15 cellular contexts compared by ENCODE assay signal in genomic region chr5:169071-169727, GRCh38. TPM values are rescaled to one million over a fixed set of nuclear protein-coding genes. Genes with fewer than 3 reads are reported as not detected.
A peak's percentile ranks its signal among the peaks of the same experiment; 100 is the strongest.
DNase-seq lines count a peak whose midpoint lies in the region; ATAC-seq and TF ChIP-seq lines count a peak whose summit lies in the region.
"Had no signal": no experiment of that assay in that cellular context is flagged by ENCODE, and none has a peak within 500 bp of the region (broad histone marks: within the 10 kb centered on the region; RNA-seq: fewer than 3 reads in every experiment).

No MANE protein-coding gene starts in this region.

- no peak overlapping the region for H3K27ac Mint-ChIP-seq in activated CD4-positive, alpha-beta memory T cell treated with anti-CD3 and anti-CD28 coated beads for 36 hours
- H3K27ac Mint-ChIP-seq in activated CD4-positive, alpha-beta memory T cell treated with anti-CD3 and anti-CD28 coated beads, Interleukin-2, amount 10 ng/mL, durations not matched to agents 7 days and 5 days: no peak overlapping the region
- no peak overlapping the region for H3K27ac Mint-ChIP-seq in naive thymus-derived CD8-positive, alpha-beta T cell

- H3K9me3 Mint-ChIP-seq in activated CD4-positive, alpha-beta memory T cell treated with anti-CD3 and anti-CD28 coated beads for 36 hours: no peaks in the 10 kb centered on the region
- H3K9me3 Mint-ChIP-seq in activated CD4-positive, alpha-beta memory T cell treated with anti-CD3 and anti-CD28 coated beads, Interleukin-2, amount 10 ng/mL, durations not matched to agents 7 days and 5 days: no peaks in the 10 kb centered on the region
- H3K9me3 Mint-ChIP-seq in naive thymus-derived CD8-positive, alpha-beta T cell: no peaks in the 10 kb centered on the region

- no peaks in the 10 kb centered on the region for H3K4me1 ChIP-seq in uterus
- H3K4me1 ChIP-seq: A549 had no signal

- no peak overlapping the region for H3K4me3 Mint-ChIP-seq in activated CD4-positive, alpha-beta memory T cell treated with anti-CD3 and anti-CD28 coated beads for 36 hours
- H3K4me3 Mint-ChIP-seq in activated CD4-positive, alpha-beta memory T cell treated with anti-CD3 and anti-CD28 coated beads, Interleukin-2, amount 10 ng/mL, durations not matched to agents 7 days and 5 days: no peak overlapping the region
- no peak overlapping the region for H3K4me3 Mint-ChIP-seq in naive thymus-derived CD8-positive, alpha-beta T cell
- H3K4me3 Mint-ChIP-seq: nephron progenitor cell had no signal

- H3K4me3 ChIP-seq in lower leg skin (ENCODE audit: low read depth, poor library complexity, severe bottlenecking) (no peak overlapping the region), uterus (no peak overlapping the region)
- H3K4me3 ChIP-seq: A549 had no signal

- no peak for ATAC-seq in naive thymus-derived CD8-positive, alpha-beta T cell
- ATAC-seq: A549 had no signal

- POLR2A ChIA-PET in activated CD4-positive, alpha-beta memory T cell treated with anti-CD3 and anti-CD28 coated beads for 36 hours (lab: Charles Lee): no interaction called here
- POLR2A ChIA-PET in activated CD4-positive, alpha-beta memory T cell treated with anti-CD3 and anti-CD28 coated beads, Interleukin-2, amount 10 ng/mL, durations not matched to agents 7 days and 5 days (lab: Charles Lee): no interaction called here
- POLR2A ChIA-PET in naive thymus-derived CD8-positive, alpha-beta T cell (lab: Charles Lee): no interaction called here

- TF ChIP-seq POLR2A in lower leg skin (IDR thresholded peaks at IDR 0.05) (no peak), uterus (IDR thresholded peaks at IDR 0.05) (no peak)

- peak; percentile 3 for DNase-seq in activated CD4-positive, alpha-beta memory T cell treated with anti-CD3 and anti-CD28 coated beads for 36 hours
- DNase-seq in activated CD4-positive, alpha-beta memory T cell treated with anti-CD3 and anti-CD28 coated beads, Interleukin-2, amount 10 ng/mL, durations not matched to agents 7 days and 5 days: no peak
- DNase-seq in dermis blood vessel endothelial cell (peak; percentile 97), lower leg skin (ENCODE audit: low spot score in 2 of 2) (peak; percentile 39 to 91), uterus (peak; percentile 59 to 60), GM03348 (ENCODE audit: low spot score) (no peak)
- no peak for DNase-seq in naive thymus-derived CD8-positive, alpha-beta T cell
- DNase-seq in stimulated activated CD8-positive, alpha-beta memory T cell treated with anti-CD3 and anti-CD28 coated beads, Interleukin-4, amount 100 ng/mL, for 48 hours: no peak
- DNase-seq: activated CD4-positive, alpha-beta T cell treated with anti-CD3 and anti-CD28 coated beads for 48 hours; activated naive CD4-positive, alpha-beta T cell; NCI-H2081 treated with DMSO at 0.1 percent for 48 hours; nephron progenitor cell; stimulated activated CD4-positive, alpha-beta T cell treated with anti-CD3 and anti-CD28 coated beads, Interleukin-4, amount 100 ng/mL, for 24 hours had no signal

- H3K9me3 ChIP-seq in uterus: no peaks in the 10 kb centered on the region
- H3K9me3 ChIP-seq: A549 had no signal

- WGBS in lower leg skin, 2 donors: 65 to 73% methylated on average over 32 of the region's 32 CpGs

- no peaks in the 10 kb centered on the region for H3K36me3 Mint-ChIP-seq in activated CD4-positive, alpha-beta memory T cell treated with anti-CD3 and anti-CD28 coated beads for 36 hours
- no peaks in the 10 kb centered on the region for H3K36me3 Mint-ChIP-seq in activated CD4-positive, alpha-beta memory T cell treated with anti-CD3 and anti-CD28 coated beads, Interleukin-2, amount 10 ng/mL, durations not matched to agents 7 days and 5 days (ENCODE audit: low read depth)
- H3K36me3 Mint-ChIP-seq in naive thymus-derived CD8-positive, alpha-beta T cell: no peaks in the 10 kb centered on the region

- H3K36me3 ChIP-seq in uterus: no peaks in the 10 kb centered on the region

- H3K27me3 Mint-ChIP-seq in activated CD4-positive, alpha-beta memory T cell treated with anti-CD3 and anti-CD28 coated beads for 36 hours: peaks cover 4% of the 10 kb centered on the region
- H3K27me3 Mint-ChIP-seq in activated CD4-positive, alpha-beta memory T cell treated with anti-CD3 and anti-CD28 coated beads, Interleukin-2, amount 10 ng/mL, durations not matched to agents 7 days and 5 days: no peaks in the 10 kb centered on the region
- peaks cover 0 to 2% (median 0%) of the 10 kb centered on the region in 5 donors for H3K27me3 Mint-ChIP-seq in naive thymus-derived CD8-positive, alpha-beta T cell

- CTCF ChIA-PET in activated CD4-positive, alpha-beta memory T cell treated with anti-CD3 and anti-CD28 coated beads for 36 hours (lab: Charles Lee): no interaction called here
- CTCF ChIA-PET in activated CD4-positive, alpha-beta memory T cell treated with anti-CD3 and anti-CD28 coated beads, Interleukin-2, amount 10 ng/mL, durations not matched to agents 7 days and 5 days (lab: Charles Lee): no interaction called here

- intact Hi-C loops in activated CD4-positive, alpha-beta memory T cell treated with anti-CD3 and anti-CD28 coated beads for 36 hours (cut with micrococcal nuclease): no loop called here
- intact Hi-C loops in lower leg skin (cut with DNase I; ENCODE audit: low total_unique reads): no loop called here
- intact Hi-C loops in uterus (cut with DNase I; ENCODE audit: low total_unique reads): no loop called here

- no peaks in the 10 kb centered on the region for H3K27me3 ChIP-seq in uterus

- TF ChIP-seq CTCF in lower leg skin (IDR thresholded peaks at IDR 0.05) (no peak), uterus (IDR thresholded peaks at IDR 0.05) (no peak)

- no peak overlapping the region for H3K27ac ChIP-seq in uterus
- H3K27ac ChIP-seq: A549 had no signal

- H3K4me1 Mint-ChIP-seq in activated CD4-positive, alpha-beta memory T cell treated with anti-CD3 and anti-CD28 coated beads for 36 hours (ENCODE audit: low read depth): no peaks in the 10 kb centered on the region
- no peaks in the 10 kb centered on the region for H3K4me1 Mint-ChIP-seq in activated CD4-positive, alpha-beta memory T cell treated with anti-CD3 and anti-CD28 coated beads, Interleukin-2, amount 10 ng/mL, durations not matched to agents 7 days and 5 days
- H3K4me1 Mint-ChIP-seq in naive thymus-derived CD8-positive, alpha-beta T cell: no peaks in the 10 kb centered on the region

RNA-seq across cellular contexts. Expression of gene LRRC14B, which starts 22.1 kb away (rescaled TPM):
- total RNA-seq in activated CD4-positive, alpha-beta memory T cell treated with anti-CD3 and anti-CD28 coated beads for 36 hours: not detected
- not detected for total RNA-seq in activated CD4-positive, alpha-beta memory T cell treated with anti-CD3 and anti-CD28 coated beads, Interleukin-2, amount 10 ng/mL, durations not matched to agents 7 days and 5 days
- not detected in 2 replicates for total RNA-seq in dermis blood vessel endothelial cell
- not detected for total RNA-seq in lower leg skin
- total RNA-seq in uterus: not detected
- total RNA-seq in naive thymus-derived CD8-positive, alpha-beta T cell: not detected
- under 1 TPM in 2 of 3 donors, not detected in 1; 0.13 to 0.31 TPM for polyA plus RNA-seq in naive thymus-derived CD8-positive, alpha-beta T cell
- total RNA-seq: HT1080 had no signal
- polyA plus RNA-seq: A549 had no signal

RNA-seq across cellular contexts. Expression of gene CCDC127, which starts 48.8 kb away (rescaled TPM):
- total RNA-seq in activated CD4-positive, alpha-beta memory T cell treated with anti-CD3 and anti-CD28 coated beads for 36 hours: 1 to 10 TPM; 4.3 to 5.0 TPM
- total RNA-seq in activated CD4-positive, alpha-beta memory T cell treated with anti-CD3 and anti-CD28 coated beads, Interleukin-2, amount 10 ng/mL, durations not matched to agents 7 days and 5 days: 1 to 10 TPM; 5.6 to 6.5 TPM
- 5.6 and 6.7 TPM in 2 replicates for total RNA-seq in dermis blood vessel endothelial cell
- 1 to 10 TPM; 3.0 to 6.2 (median 4.6) TPM for total RNA-seq in lower leg skin
- total RNA-seq in uterus: 10 to 100 TPM in 1 of 4 donors, 1 to 10 TPM in 3; 2.6 to 10.2 (median 6.0) TPM
- total RNA-seq in naive thymus-derived CD8-positive, alpha-beta T cell: 10 to 100 TPM in 1 of 2 experiments, 1 to 10 TPM in 1; 8.4 to 10.1 TPM
- polyA plus RNA-seq in naive thymus-derived CD8-positive, alpha-beta T cell: 1 to 10 TPM; 3.2 to 4.4 (median 3.5) TPM

RNA-seq across cellular contexts. Expression of gene SDHA, which starts 48.9 kb away (rescaled TPM):
- total RNA-seq in activated CD4-positive, alpha-beta memory T cell treated with anti-CD3 and anti-CD28 coated beads for 36 hours: 100 to 1,000 TPM; 142 to 143 TPM
- 100 to 1,000 TPM; 144 to 150 TPM for total RNA-seq in activated CD4-positive, alpha-beta memory T cell treated with anti-CD3 and anti-CD28 coated beads, Interleukin-2, amount 10 ng/mL, durations not matched to agents 7 days and 5 days
- total RNA-seq in dermis blood vessel endothelial cell (123 and 196 TPM in 2 replicates), lower leg skin (10 to 100 TPM; 59.9 to 70.4 (median 67.8) TPM), uterus (10 to 100 TPM; 39.1 to 97.1 (median 65.4) TPM)
- total RNA-seq in naive thymus-derived CD8-positive, alpha-beta T cell: 100 to 1,000 TPM; 130 to 137 TPM
- 100 to 1,000 TPM; 160 to 200 (median 165) TPM for polyA plus RNA-seq in naive thymus-derived CD8-positive, alpha-beta T cell

Comparison
In these comparisons a context has a peak if more than half of its experiments do, and no peak if none do; other contexts are left out.
1. DNase-seq: peak in activated CD4-positive, alpha-beta memory T cell treated with anti-CD3 and anti-CD28 coated beads for 36 hours (single experiment), dermis blood vessel endothelial cell (single experiment), lower leg skin (2 of 2) and uterus (2 of 2); none in activated CD4-positive, alpha-beta memory T cell treated with anti-CD3 and anti-CD28 coated beads, Interleukin-2, amount 10 ng/mL, durations not matched to agents 7 days and 5 days (single experiment), naive thymus-derived CD8-positive, alpha-beta T cell (0 of 10), GM03348 (single experiment) and stimulated activated CD8-positive, alpha-beta memory T cell treated with anti-CD3 and anti-CD28 coated beads, Interleukin-4, amount 100 ng/mL, for 48 hours (single experiment).